11 cellular contexts compared by ENCODE assay signal in genomic region chr19:57436392-57436791, GRCh38. TPM values are rescaled to one million over a fixed set of nuclear protein-coding genes. Genes with fewer than 3 reads are reported as not detected.
A peak's percentile ranks its signal among the peaks of the same experiment; 100 is the strongest.
DNase-seq lines count a peak whose midpoint lies in the region; TF ChIP-seq lines count a peak whose summit lies in the region.
"Had no signal": no experiment of that assay in that cellular context is flagged by ENCODE, and none has a peak within 500 bp of the region (broad histone marks: within the 10 kb centered on the region; RNA-seq: fewer than 3 reads in every experiment).

No MANE protein-coding gene starts in this region.

- H3K9me3 ChIP-seq in SU-DHL-6 (ENCODE audit: insufficient read depth, low read length) (no peaks in the 10 kb centered on the region), trophoblast cell (ENCODE audit: insufficient read depth, low read depth, low read length) (no peaks in the 10 kb centered on the region)

- no CpG with 5 or more reads among the region's 1 CpG for WGBS in trophoblast cell (ENCODE audit: extremely low coverage, insufficient coverage, insufficient read length)

- no peaks in the 10 kb centered on the region for H3K9me2 ChIP-seq in SU-DHL-6 (replicated peaks; ENCODE audit: insufficient read depth, low read length)

- H2BK12ac ChIP-seq in trophoblast cell (ENCODE audit: low read length), result no peak overlapping the region

- no peaks in the 10 kb centered on the region for H3F3A ChIP-seq in SU-DHL-6 (ENCODE audit: insufficient read depth)

- H3K4me3 ChIP-seq in H7 (ENCODE audit: insufficient read depth, low read depth, low read length), result peak overlapping the region; percentile 84; the same call in 1 of the 2 replicates
- peak overlapping the region; percentile 81 for H3K4me3 ChIP-seq in SU-DHL-6 (ENCODE audit: insufficient read depth, low read length, poor library complexity, severe bottlenecking)
- no peak overlapping the region for H3K4me3 ChIP-seq in trophoblast cell (ENCODE audit: low read depth, low read length)

- intact Hi-C loops in posterior cingulate gyrus (cut with DNase I), result no loop called here

- no peak overlapping the region for H3K27ac ChIP-seq in SU-DHL-6 (ENCODE audit: low read depth, low read length)
- H3K27ac ChIP-seq in trophoblast cell (ENCODE audit: low read depth, low read length), result no peak overlapping the region

- H3K9ac ChIP-seq in SU-DHL-6 (ENCODE audit: low read length) (peak overlapping the region; percentile 75), trophoblast cell (ENCODE audit: low read length) (no peak overlapping the region)

- no peak overlapping the region for H2AFZ ChIP-seq in SU-DHL-6 (ENCODE audit: low read depth, low read length, severe bottlenecking)
- H2AFZ ChIP-seq in trophoblast cell (ENCODE audit: insufficient read depth, low read length, poor library complexity), result no peak overlapping the region

- peaks cover 6 to 9% of the 10 kb centered on the region in 2 experiments for H3K4me1 ChIP-seq in trophoblast cell (ENCODE audit: control insufficient read depth in 1 of 2, insufficient read depth in 2 of 2, low read length in 2 of 2)

- peak overlapping the region; percentile 82 for H3K4ac ChIP-seq in trophoblast cell (ENCODE audit: low read depth, low read length)

- DNase-seq in H7 (no peak), erythroblast (lab: John Stamatoyannopoulos, UW) (peak; percentile 80 to 91), trophoblast cell (no peak), GDM1 (lab: John Stamatoyannopoulos, UW) (no peak), posterior cingulate gyrus (no peak), NCI-H774 (lab: John Stamatoyannopoulos, UW) (no peak), COLO668 (lab: John Stamatoyannopoulos, UW; ENCODE audit: unreplicated experiment) (no peak)
- DNase-seq: NCI-H187 treated with DMSO at 0.1 percent for 48 hours, nucleus accumbens had no signal

- no peak overlapping the region for H2BK5ac ChIP-seq in trophoblast cell (ENCODE audit: low read depth, low read length, poor library complexity)

- H2BK120ac ChIP-seq in trophoblast cell (ENCODE audit: insufficient read depth, low read length, poor library complexity), result no peak overlapping the region

- no peak for TF ChIP-seq CTCF in SU-DHL-6 (IDR thresholded peaks at IDR 0.05; ENCODE audit: insufficient read depth, low read length, poor library complexity, severe bottlenecking)

- no peak overlapping the region for H3K18ac ChIP-seq in trophoblast cell (ENCODE audit: low read length)

- H3K4me2 ChIP-seq in SU-DHL-6 (ENCODE audit: low read depth, low read length, poor library complexity, severe bottlenecking), result peak overlapping the region; percentile 73
- H3K4me2 ChIP-seq in trophoblast cell (ENCODE audit: low read length), result peak overlapping the region; percentile 75

- H3K14ac ChIP-seq in trophoblast cell (ENCODE audit: low read length), result no peak overlapping the region

- H3K23ac ChIP-seq in trophoblast cell (ENCODE audit: low read length), result no peak overlapping the region

- H3K36me3 ChIP-seq in H7 (replicated peaks; ENCODE audit: control insufficient read depth, insufficient read depth, low read length), result no peaks in the 10 kb centered on the region
- H3K36me3 ChIP-seq in SU-DHL-6 (ENCODE audit: low read length), result no peaks in the 10 kb centered on the region
- H3K36me3 ChIP-seq in trophoblast cell (ENCODE audit: control insufficient read depth in 1 of 2, insufficient read depth in 2 of 2, low read length in 2 of 2), result peaks cover 0 to 4% of the 10 kb centered on the region in 2 experiments

- H4K8ac ChIP-seq in trophoblast cell (ENCODE audit: low read depth, low read length), result peak overlapping the region; percentile 47

- peak overlapping the region; percentile 49 for H4K12ac ChIP-seq in trophoblast cell (ENCODE audit: low read depth, low read length)

- H3K79me2 ChIP-seq in SU-DHL-6 (ENCODE audit: insufficient read depth, low read length) (peaks cover 50% of the 10 kb centered on the region), trophoblast cell (ENCODE audit: control insufficient read depth, insufficient read depth, low read length, poor library complexity) (peaks cover 10% of the 10 kb centered on the region)

- H3K27me3 ChIP-seq in H7 (ENCODE audit: control insufficient read depth, insufficient read depth, low read length) (no peaks in the 10 kb centered on the region), SU-DHL-6 (ENCODE audit: low read length) (no peaks in the 10 kb centered on the region), trophoblast cell (ENCODE audit: insufficient read depth, low read length) (no peaks in the 10 kb centered on the region)
- H3K27me3 ChIP-seq: vagina had no signal

- no peak overlapping the region for H2AK5ac ChIP-seq in trophoblast cell (ENCODE audit: low read length)

- no peak overlapping the region for H4K91ac ChIP-seq in trophoblast cell (ENCODE audit: low read depth, low read length)

- H3K79me1 ChIP-seq in trophoblast cell (ENCODE audit: low read length), result peaks cover 6% of the 10 kb centered on the region

- no peaks in the 10 kb centered on the region for H4K20me1 ChIP-seq in SU-DHL-6 (ENCODE audit: low read depth, low read length)

- TF ChIP-seq POLR2A in erythroblast (IDR thresholded peaks at IDR 0.05; ENCODE audit: low read length), result no peak

RNA-seq across cellular contexts. Expression of gene ZNF749, which starts 1.3 kb away (rescaled TPM):
- total RNA-seq in H7 (2014; rRNA removed; shearing (Covaris generic)), result 15.1 and 18.1 TPM in 2 replicates
- 10.9 and 11.0 TPM in 2 replicates for polyA plus RNA-seq in trophoblast cell (2013)

RNA-seq across cellular contexts. Expression of gene VN1R1, which starts 20.5 kb away (rescaled TPM):
- total RNA-seq in H7 (2014; rRNA removed; shearing (Covaris generic)), result 0.15 TPM in 1 of 2 replicates, not detected in the other
- polyA plus RNA-seq in trophoblast cell (2013), result 0.37 and 0.51 TPM in 2 replicates

RNA-seq across cellular contexts. Expression of gene ZNF17, which starts 25.4 kb away (rescaled TPM):
- 9.5 and 11.9 TPM in 2 replicates for total RNA-seq in H7 (2014; rRNA removed; shearing (Covaris generic))
- polyA plus RNA-seq in trophoblast cell (2013), result 3.1 TPM in 2 replicates

RNA-seq across cellular contexts. Expression of gene ZNF772, which starts 41.0 kb away (rescaled TPM):
- total RNA-seq in H7 (2014; rRNA removed; shearing (Covaris generic)), result 4.3 and 5.0 TPM in 2 replicates
- 5.3 and 6.2 TPM in 2 replicates for polyA plus RNA-seq in trophoblast cell (2013)

RNA-seq across cellular contexts. Expression of gene ZNF548, which starts 46.7 kb away (rescaled TPM):
- 9.1 and 17.1 TPM in 2 replicates for total RNA-seq in H7 (2014; rRNA removed; shearing (Covaris generic))
- polyA plus RNA-seq in trophoblast cell (2013), result 6.4 and 7.2 TPM in 2 replicates

Comparison
In these comparisons a context has a peak if more than half of its experiments do, and no peak if none do; other contexts are left out.
1. DNase-seq: peak in erythroblast (2 of 2); none in H7 (single experiment), trophoblast cell (0 of 2), GDM1 (single experiment), posterior cingulate gyrus (0 of 10), NCI-H774 (single experiment) and COLO668 (single experiment).